In the genomic region with DNA sequence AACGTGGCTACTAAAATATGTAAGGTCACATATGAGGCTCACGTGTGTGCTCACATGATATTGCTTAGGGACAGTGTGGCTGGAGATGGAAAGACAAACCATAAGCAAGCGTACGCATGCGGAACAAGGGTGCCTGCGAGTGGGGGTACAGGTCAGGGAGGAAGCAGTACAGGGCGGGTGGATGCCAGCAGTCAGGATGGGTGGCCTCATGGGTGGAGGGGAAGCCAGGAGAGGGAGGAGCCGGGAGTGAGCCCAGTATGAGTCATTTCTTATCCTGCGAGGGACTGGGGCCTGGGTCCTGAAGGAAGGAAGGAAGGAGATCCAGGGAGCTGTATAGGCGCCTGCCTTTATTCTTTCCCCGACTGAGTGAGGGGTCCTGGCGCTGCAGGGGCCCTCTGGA, we compare ENCODE assay signal across 20 cellular contexts. TPM values are rescaled to one million over a fixed set of nuclear protein-coding genes. Genes with fewer than 3 reads are reported as not detected.
DNase-seq lines count a peak whose midpoint lies in the region; ATAC-seq and TF ChIP-seq lines count a peak whose summit lies in the region.
"Had no signal": no experiment of that assay in that cellular context is flagged by ENCODE, and none has a peak within 500 bp of the region (broad histone marks: within the 10 kb centered on the region; RNA-seq: fewer than 3 reads in every experiment).

No MANE protein-coding gene starts in this region.

- no peak overlapping the region for H3K4ac ChIP-seq in mesenchymal stem cell (ENCODE audit: low read depth in 1 of 2, low read length in 2 of 2)

- peaks cover 0 to 12% of the 10 kb centered on the region in 2 experiments for H3K27me3 ChIP-seq in mesenchymal stem cell (ENCODE audit: control insufficient read depth in 1 of 2, insufficient read depth in 1 of 2, low read length in 2 of 2)
- H3K27me3 ChIP-seq: BLaER1 treated with 17β-estradiol and CSF1 and Interleukin-3, amounts not matched to agents 10 nM and 100 nM; SJCRH30 had no signal

- no peak for TF ChIP-seq CTCF in NB4 (IDR thresholded peaks at IDR 0.05; ENCODE audit: low read depth, low read length)

- H3K36me3 ChIP-seq in mesenchymal stem cell (ENCODE audit: control insufficient read depth in 1 of 2, insufficient read depth in 2 of 2, low read depth in 1 of 2, low read length in 2 of 2), result no peaks in the 10 kb centered on the region
- H3K36me3 ChIP-seq: BLaER1 treated with 17β-estradiol and CSF1 and Interleukin-3, amounts not matched to agents 10 nM and 100 nM; prostate gland; SJCRH30 had no signal

- H4K8ac ChIP-seq in mesenchymal stem cell (ENCODE audit: low read length), result no peak overlapping the region

- H2BK15ac ChIP-seq in mesenchymal stem cell (ENCODE audit: low read depth, poor library complexity, severe bottlenecking), result no peak overlapping the region

- DNase-seq in EH (ENCODE audit: low read depth) (peak; percentile 52), NB4 (ENCODE audit: low read depth) (peak; percentile 22), dermis blood vessel endothelial cell (peak; percentile 79), mesenchymal stem cell (peak; percentile 46), HCEC 1CT (no peak), GDM1 (lab: John Stamatoyannopoulos, UW) (no peak), SW 1271 (lab: John Stamatoyannopoulos, UW) (no peak)
- DNase-seq: activated T-cell treated with anti-CD3 and anti-CD28 coated beads, Interleukin-2, amount 50 U/mL, for 1 hour; amygdala; effector memory CD4-positive, alpha-beta T cell; GF-D8; midbrain; NCI-H146; NCI-H748 treated with DMSO at 0.1 percent for 48 hours; SJCRH30; stimulated activated CD4-positive, alpha-beta T cell treated with anti-CD3 and anti-CD28 coated beads, Interleukin-2, amount 100 ng/mL, for 48 hours; stimulated activated naive CD4-positive, alpha-beta T cell treated with Interleukin-2 at 50 U/mL for 16 hours had no signal

- H3K4me3 ChIP-seq in NB4 (ENCODE audit: low read depth, low read length) (no peak overlapping the region), mesenchymal stem cell (ENCODE audit: insufficient read depth in 1 of 2, low read depth in 1 of 2, low read length in 2 of 2) (no peak overlapping the region)
- H3K4me3 ChIP-seq: BLaER1 treated with 17β-estradiol and CSF1 and Interleukin-3, amounts not matched to agents 10 nM and 100 nM; prostate gland; SJCRH30 had no signal

- no peak for TF ChIP-seq POLR2A in NB4 (IDR thresholded peaks at IDR 0.05; ENCODE audit: extremely low read depth, insufficient read length)

- H3K9ac ChIP-seq in mesenchymal stem cell (ENCODE audit: low read length), result no peak overlapping the region
- H3K9ac ChIP-seq: BLaER1 treated with 17β-estradiol and CSF1 and Interleukin-3, amounts not matched to agents 10 nM and 100 nM had no signal

- H3K9me3 ChIP-seq in mesenchymal stem cell (ENCODE audit: control insufficient read depth, low read length), result no peaks in the 10 kb centered on the region
- H3K9me3 ChIP-seq: BLaER1 treated with 17β-estradiol and CSF1 and Interleukin-3, amounts not matched to agents 10 nM and 100 nM; prostate gland; SJCRH30 had no signal

- H2BK12ac ChIP-seq in mesenchymal stem cell (ENCODE audit: low read length in 2 of 2), result no peak overlapping the region

- ATAC-seq in GM19463 (IDR thresholded peaks at IDR 0.05; ENCODE audit: unreplicated experiment), result no peak

- no peak overlapping the region for H4K91ac ChIP-seq in mesenchymal stem cell (ENCODE audit: low read length)

- no peak overlapping the region for H2BK5ac ChIP-seq in mesenchymal stem cell (ENCODE audit: low read depth, low read length, poor library complexity, severe bottlenecking)

- no peak overlapping the region for H2AFZ ChIP-seq in mesenchymal stem cell (ENCODE audit: low read depth, low read length)

- peaks cover 22% of the 10 kb centered on the region for H3K4me1 ChIP-seq in mesenchymal stem cell (ENCODE audit: control insufficient read depth, insufficient read depth, low read depth, low read length)
- H3K4me1 ChIP-seq: prostate gland had no signal

- H3K18ac ChIP-seq in mesenchymal stem cell (ENCODE audit: low read depth in 1 of 2, low read length in 2 of 2), result no peak overlapping the region

- H2AK5ac ChIP-seq in mesenchymal stem cell (ENCODE audit: low read length, severe bottlenecking), result peak overlapping the region; percentile 67

- H3K4me2 ChIP-seq in mesenchymal stem cell (ENCODE audit: low read length, poor library complexity, severe bottlenecking), result no peak overlapping the region

- WGBS in mesenchymal stem cell, result 54% methylated on average over 11 of the region's 12 CpGs

- no peak overlapping the region for H2BK120ac ChIP-seq in mesenchymal stem cell (ENCODE audit: low read depth, low read length)

- H3K79me1 ChIP-seq in mesenchymal stem cell (replicated peaks; ENCODE audit: low read length, poor library complexity, severe bottlenecking), result no peaks in the 10 kb centered on the region

- H3K27ac ChIP-seq in mesenchymal stem cell (ENCODE audit: low read length, poor library complexity, severe bottlenecking), result no peak overlapping the region
- H3K27ac ChIP-seq: BLaER1 treated with 17β-estradiol and CSF1 and Interleukin-3, amounts not matched to agents 10 nM and 100 nM; prostate gland; SJCRH30 had no signal

- no peak overlapping the region for H3K23ac ChIP-seq in mesenchymal stem cell (ENCODE audit: low read length in 2 of 2)

- no peak overlapping the region for H3K14ac ChIP-seq in mesenchymal stem cell (ENCODE audit: low read length in 2 of 2)

RNA-seq across cellular contexts. Expression of a gene that starts 42.0 kb away (rescaled TPM):
- 16.3 and 21.1 TPM in 2 replicates for total RNA-seq in dermis blood vessel endothelial cell
- polyA plus RNA-seq in mesenchymal stem cell (2013, experiment 1 of 2), result 0.23 TPM
- 0.22 TPM for polyA plus RNA-seq in mesenchymal stem cell (2013, experiment 2 of 2)

Comparison
In these comparisons a context has a peak if more than half of its experiments do, and no peak if none do; other contexts are left out.
1. DNase-seq: peak in EH (single experiment), NB4 (single experiment), dermis blood vessel endothelial cell (single experiment) and mesenchymal stem cell (single experiment); none in HCEC 1CT (single experiment), GDM1 (single experiment) and SW 1271 (0 of 2).